In genomic region chr6:119444642-119445557, GRCh38 we compare ENCODE assay signal across 10 cellular contexts.
DNase-seq lines count a peak whose midpoint lies in the region; ATAC-seq and TF ChIP-seq lines count a peak whose summit lies in the region.
"Had no signal": no experiment of that assay in that cellular context is flagged by ENCODE, and none has a peak within 500 bp of the region (broad histone marks: within the 10 kb centered on the region; RNA-seq: fewer than 3 reads in every experiment).

No MANE protein-coding gene starts in this region.

- H3K9me3 ChIP-seq in body of pancreas = no peaks in the 10 kb centered on the region

- H3K4me3 ChIP-seq in body of pancreas = no peak overlapping the region

- WGBS in body of pancreas, 2 donors = 82 to 94% methylated on average over 4 of the region's 4 CpGs

- peaks cover 33% of the 10 kb centered on the region for H3K4me1 ChIP-seq in body of pancreas

- no peaks in the 10 kb centered on the region for H3K27me3 ChIP-seq in body of pancreas

- DNase-seq in erythroblast (lab: John Stamatoyannopoulos, UW) (peak; percentile 12 to 23), body of pancreas (no peak), ecto neural progenitor cell (ENCODE audit: low spot score) (no peak), NCI-H345 treated with DMSO at 0.1 percent for 48 hours (lab: John Stamatoyannopoulos, UW; ENCODE audit: unreplicated experiment) (no peak)
- DNase-seq in NK-92 treated with Interleukin-12 subunit alpha and Interleukin-12 subunit beta, amount 100 ng/mL, for 24 hours (lab: John Stamatoyannopoulos, UW) = no peak
- DNase-seq: activated T-cell treated with anti-CD3 and anti-CD28 coated beads, Interleukin-2, amount 50 U/mL, for 24 hours; DMS153 had no signal

- TF ChIP-seq POLR2A in erythroblast (IDR thresholded peaks at IDR 0.05; ENCODE audit: low read length) = no peak
- TF ChIP-seq POLR2A in body of pancreas (IDR thresholded peaks at IDR 0.05) = no peak

- intact Hi-C loops in body of pancreas (cut with DNase I) = no loop called here

- peak; percentile 73 for ATAC-seq in GM18511 (IDR thresholded peaks at IDR 0.05; ENCODE audit: unreplicated experiment)
- ATAC-seq in GM21529 (IDR thresholded peaks at IDR 0.05; ENCODE audit: unreplicated experiment) = peak; percentile 62
- peak; percentile 72 for ATAC-seq in HG03342 (IDR thresholded peaks at IDR 0.05; ENCODE audit: unreplicated experiment)
- no peak for ATAC-seq in body of pancreas

- no peak overlapping the region for H3K27ac ChIP-seq in body of pancreas

- no peaks in the 10 kb centered on the region for H3K36me3 ChIP-seq in body of pancreas (replicated peaks in 1 of 2; ENCODE audit: insufficient read depth in 1 of 2, low read depth in 2 of 2)

- no peak for TF ChIP-seq CTCF in body of pancreas (IDR thresholded peaks at IDR 0.05)

Comparison
In these comparisons a context has a peak if more than half of its experiments do, and no peak if none do; other contexts are left out.
1. DNase-seq: peak in erythroblast (2 of 2); none in body of pancreas (0 of 4), ecto neural progenitor cell (single experiment), NCI-H345 treated with DMSO at 0.1 percent for 48 hours (single experiment) and NK-92 treated with Interleukin-12 subunit alpha and Interleukin-12 subunit beta, amount 100 ng/mL, for 24 hours (single experiment).